ENCODE assay signal across 14 cellular contexts in the genomic region with DNA sequence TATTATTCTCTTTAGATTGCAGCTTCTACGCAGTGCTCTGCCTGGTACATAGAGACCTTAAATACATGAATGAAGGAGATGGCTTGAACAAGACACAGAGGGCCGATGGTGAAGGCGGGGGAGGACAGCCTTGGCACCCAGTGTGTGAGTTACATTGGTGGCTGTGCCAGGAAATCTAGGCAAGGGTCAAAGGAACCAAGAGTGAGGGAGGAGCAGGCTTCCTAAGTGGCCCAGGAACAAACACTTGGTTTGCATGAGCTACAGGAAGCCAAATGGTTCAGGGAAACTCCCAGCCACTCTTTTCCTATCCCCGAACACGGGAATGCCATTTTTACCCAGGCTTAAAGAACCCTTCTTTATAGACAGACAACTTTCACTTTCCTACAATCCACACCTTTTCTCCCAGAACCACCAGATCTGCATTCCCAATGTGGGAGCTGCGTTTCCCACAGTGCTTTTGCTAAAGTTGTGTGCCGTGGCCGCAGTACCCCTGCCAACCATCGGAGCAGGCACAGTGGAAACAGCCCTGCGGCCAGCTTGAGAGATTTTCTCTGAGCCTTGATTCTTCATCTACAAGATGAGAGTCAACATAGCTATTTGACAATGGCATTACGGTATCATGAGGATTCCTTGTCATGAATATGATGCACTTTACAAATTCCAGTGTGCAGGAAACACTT. TPM values are rescaled to one million over a fixed set of nuclear protein-coding genes. Genes with fewer than 3 reads are reported as not detected.
DNase-seq lines count a peak whose midpoint lies in the region; ATAC-seq, FAIRE-seq and TF ChIP-seq lines count a peak whose summit lies in the region.
"Had no signal": no experiment of that assay in that cellular context is flagged by ENCODE, and none has a peak within 500 bp of the region (broad histone marks: within the 10 kb centered on the region; RNA-seq: fewer than 3 reads in every experiment).

No MANE protein-coding gene starts in this region.

- H4K8ac ChIP-seq in neuronal stem cell (ENCODE audit: low read depth, low read length) = no peak overlapping the region

- H3K4me1 ChIP-seq in DND-41 (ENCODE audit: insufficient read depth, low read length) = no peaks in the 10 kb centered on the region
- H3K4me1 ChIP-seq in endodermal cell (ENCODE audit: control insufficient read depth, insufficient read depth, low read length) = peaks cover 4% of the 10 kb centered on the region
- peaks cover 0 to 3% of the 10 kb centered on the region in 2 donors for H3K4me1 ChIP-seq in neuronal stem cell (ENCODE audit: control insufficient read depth in 2 of 2, insufficient read depth in 1 of 2, low read depth in 1 of 2, low read length in 2 of 2)

- H3K9me3 ChIP-seq in DND-41 (ENCODE audit: insufficient read depth, low read length, severe bottlenecking) = no peaks in the 10 kb centered on the region
- H3K9me3 ChIP-seq in endodermal cell (ENCODE audit: control insufficient read depth, low read length) = no peaks in the 10 kb centered on the region
- H3K9me3 ChIP-seq in neuronal stem cell (replicated peaks in 1 of 2; ENCODE audit: control insufficient read depth in 2 of 2, insufficient read depth in 1 of 2, low read depth in 1 of 2, low read length in 2 of 2) = no peaks in the 10 kb centered on the region

- no peaks in the 10 kb centered on the region for H4K20me1 ChIP-seq in DND-41 (ENCODE audit: insufficient read depth, low read length)

- H2AFZ ChIP-seq in DND-41 (ENCODE audit: low read depth, low read length) = no peak overlapping the region
- peak overlapping the region; percentile 35 for H2AFZ ChIP-seq in neuronal stem cell (ENCODE audit: low read length)

- no peak overlapping the region for H2BK15ac ChIP-seq in neuronal stem cell (ENCODE audit: low read length)

- peaks cover 17% of the 10 kb centered on the region for H3K27me3 Mint-ChIP-seq in endodermal cell (ENCODE audit: insufficient read depth)
- peaks cover 15% of the 10 kb centered on the region for H3K27me3 Mint-ChIP-seq in activated T-cell treated with anti-CD3 and anti-CD28 coated beads, Interleukin-2, amount 50 U/mL, for 4 hours (ENCODE audit: low read depth)

- DNase-seq in DND-41 (no peak), HuH-7 (ENCODE audit: low spot score) (peak; percentile 43), endodermal cell (peak; percentile 85), neuronal stem cell (ENCODE audit: low spot score) (no peak), GM12892 (ENCODE audit: insufficient read length) (no peak)
- DNase-seq in activated CD8-positive, alpha-beta memory T cell treated with anti-CD3 and anti-CD28 coated beads, Interleukin-2, amount 50 U/mL, for 4 hours = no peak
- no peak for DNase-seq in activated T-cell treated with anti-CD3 and anti-CD28 coated beads, Interleukin-2, amount 50 U/mL, for 4 hours
- DNase-seq: activated naive CD8-positive, alpha-beta T cell treated with anti-CD3 and anti-CD28 coated beads, Interleukin-2, amount 10 ng/mL, durations not matched to agents 7 days and 5 days; effector memory CD8-positive, alpha-beta T cell; naive B cell; NCI-H187 had no signal

- H2AK5ac ChIP-seq in neuronal stem cell (ENCODE audit: low read depth, low read length) = no peak overlapping the region

- H3K79me2 ChIP-seq in DND-41 (ENCODE audit: insufficient read depth, low read length) = no peaks in the 10 kb centered on the region

- no peak overlapping the region for H2BK12ac ChIP-seq in neuronal stem cell (ENCODE audit: low read length)

- no peaks in the 10 kb centered on the region for H3K36me3 Mint-ChIP-seq in endodermal cell (ENCODE audit: low read depth)
- H3K36me3 Mint-ChIP-seq in activated T-cell treated with anti-CD3 and anti-CD28 coated beads, Interleukin-2, amount 50 U/mL, for 4 hours (ENCODE audit: insufficient read depth) = no peaks in the 10 kb centered on the region
- H3K36me3 Mint-ChIP-seq: activated naive CD8-positive, alpha-beta T cell treated with anti-CD3 and anti-CD28 coated beads, Interleukin-2, amount 10 ng/mL, durations not matched to agents 7 days and 5 days; naive B cell had no signal

- H3K36me3 ChIP-seq in DND-41 (ENCODE audit: insufficient read depth, low read length) (no peaks in the 10 kb centered on the region), endodermal cell (ENCODE audit: control insufficient read depth, insufficient read depth, low read length) (no peaks in the 10 kb centered on the region), neuronal stem cell (replicated peaks in 1 of 2; ENCODE audit: control insufficient read depth in 2 of 2, insufficient read depth in 2 of 2, low read length in 2 of 2) (no peaks in the 10 kb centered on the region)

- no peak overlapping the region for H3K4me3 ChIP-seq in DND-41 (ENCODE audit: low read depth in 1 of 2, low read length in 2 of 2)
- H3K4me3 ChIP-seq in endodermal cell (ENCODE audit: low read length) = no peak overlapping the region
- H3K4me3 ChIP-seq in neuronal stem cell (ENCODE audit: low read length in 2 of 2) = no peak overlapping the region

- TF ChIP-seq CTCF in DND-41 (IDR thresholded peaks at IDR 0.05; ENCODE audit: borderline replicate concordance, extremely low read depth, low read length, poor library complexity, severe bottlenecking) = peak; percentile 25
- peak; percentile 69 for TF ChIP-seq CTCF in endodermal cell (conservative IDR thresholded peaks at IDR 0.05)

- no peak overlapping the region for H3K14ac ChIP-seq in neuronal stem cell (ENCODE audit: low read length)

- no peak overlapping the region for H3K18ac ChIP-seq in neuronal stem cell (ENCODE audit: low read length)

- H3K79me1 ChIP-seq in neuronal stem cell (ENCODE audit: low read depth, low read length) = no peaks in the 10 kb centered on the region

- no peak overlapping the region for H3K23ac ChIP-seq in neuronal stem cell (ENCODE audit: low read depth, low read length, poor library complexity)

- WGBS in endodermal cell (ENCODE audit: insufficient coverage in 1 of 2, insufficient read length in 1 of 2), 2 experiments = 90 to 94% methylated on average over 9 to 11 of the region's 11 CpGs
- no CpG with 5 or more reads among the region's 11 CpGs for WGBS in neuronal stem cell (ENCODE audit: extremely low coverage in 2 of 2, insufficient read length in 2 of 2, insufficient replicate concordance in 1 of 2), 2 donors

- no peak overlapping the region for H3K4me2 ChIP-seq in DND-41 (ENCODE audit: insufficient read depth, low read length)
- H3K4me2 ChIP-seq in neuronal stem cell (ENCODE audit: insufficient read depth, low read length, poor library complexity, severe bottlenecking) = no peak overlapping the region

- H3K9me3 Mint-ChIP-seq in endodermal cell = no peaks in the 10 kb centered on the region
- no peaks in the 10 kb centered on the region for H3K9me3 Mint-ChIP-seq in activated T-cell treated with anti-CD3 and anti-CD28 coated beads, Interleukin-2, amount 50 U/mL, for 4 hours
- H3K9me3 Mint-ChIP-seq: activated naive CD8-positive, alpha-beta T cell treated with anti-CD3 and anti-CD28 coated beads, Interleukin-2, amount 10 ng/mL, durations not matched to agents 7 days and 5 days; effector memory CD8-positive, alpha-beta T cell; naive B cell; T-helper 1 cell treated with Interleukin-12 subunit alpha and Interleukin-12 subunit beta and Interleukin-4 antibody, amounts not matched to agents 30 μg/mL and 1 μg/mL, for 36 hours had no signal

- H3K9ac ChIP-seq in DND-41 (ENCODE audit: low read depth, low read length) (no peak overlapping the region), endodermal cell (ENCODE audit: extremely low read depth, low read length, poor library complexity, severe bottlenecking) (no peak overlapping the region), neuronal stem cell (ENCODE audit: low read depth, low read length, poor library complexity) (no peak overlapping the region)

- no peak overlapping the region for H3K4me3 Mint-ChIP-seq in endodermal cell
- H3K4me3 Mint-ChIP-seq in activated T-cell treated with anti-CD3 and anti-CD28 coated beads, Interleukin-2, amount 50 U/mL, for 4 hours = no peak overlapping the region
- H3K4me3 Mint-ChIP-seq: activated naive CD8-positive, alpha-beta T cell treated with anti-CD3 and anti-CD28 coated beads, Interleukin-2, amount 10 ng/mL, durations not matched to agents 7 days and 5 days; effector memory CD8-positive, alpha-beta T cell; naive B cell; T-helper 1 cell treated with Interleukin-12 subunit alpha and Interleukin-12 subunit beta and Interleukin-4 antibody, amounts not matched to agents 30 μg/mL and 1 μg/mL, for 36 hours had no signal

- H3K27me3 ChIP-seq in DND-41 (ENCODE audit: insufficient read depth, low read length, poor library complexity) (no peaks in the 10 kb centered on the region), endodermal cell (ENCODE audit: control insufficient read depth, insufficient read depth, low read length, poor library complexity, severe bottlenecking) (peaks cover 21% of the 10 kb centered on the region), neuronal stem cell (ENCODE audit: control insufficient read depth in 3 of 3, insufficient read depth in 3 of 3, low read depth in 1 of 3, low read length in 3 of 3) (no peaks in the 10 kb centered on the region)

- no peak for FAIRE-seq in GM12892 (lab: Jason Lieb, UNC)

- no peak overlapping the region for H3K27ac Mint-ChIP-seq in endodermal cell
- H3K27ac Mint-ChIP-seq: activated naive CD8-positive, alpha-beta T cell treated with anti-CD3 and anti-CD28 coated beads, Interleukin-2, amount 10 ng/mL, durations not matched to agents 7 days and 5 days; effector memory CD8-positive, alpha-beta T cell; naive B cell; T-helper 1 cell treated with Interleukin-12 subunit alpha and Interleukin-12 subunit beta and Interleukin-4 antibody, amounts not matched to agents 30 μg/mL and 1 μg/mL, for 36 hours had no signal

- no peak for ATAC-seq in DND-41 (ENCODE audit: insufficient read depth, low read depth)
- no peak for ATAC-seq in GM18498 (IDR thresholded peaks at IDR 0.05; ENCODE audit: unreplicated experiment)
- no peak for ATAC-seq in activated T-cell treated with anti-CD3 and anti-CD28 coated beads, Interleukin-2, amount 50 U/mL, for 4 hours
- ATAC-seq: effector memory CD8-positive, alpha-beta T cell had no signal

- no peak overlapping the region for H3K4ac ChIP-seq in neuronal stem cell (ENCODE audit: low read length)

- no peak overlapping the region for H2BK120ac ChIP-seq in neuronal stem cell (ENCODE audit: low read depth, low read length)

- peaks cover 23% of the 10 kb centered on the region for H3K4me1 Mint-ChIP-seq in endodermal cell
- no peaks in the 10 kb centered on the region for H3K4me1 Mint-ChIP-seq in activated T-cell treated with anti-CD3 and anti-CD28 coated beads, Interleukin-2, amount 50 U/mL, for 4 hours (ENCODE audit: low read depth)
- H3K4me1 Mint-ChIP-seq: activated naive CD8-positive, alpha-beta T cell treated with anti-CD3 and anti-CD28 coated beads, Interleukin-2, amount 10 ng/mL, durations not matched to agents 7 days and 5 days had no signal

- no peak for TF ChIP-seq POLR2A in GM12892 (IDR thresholded peaks at IDR 0.05; ENCODE audit: low read depth, low read length)

- no peak overlapping the region for H2BK5ac ChIP-seq in neuronal stem cell (ENCODE audit: low read length)

- no peak overlapping the region for H3K27ac ChIP-seq in DND-41 (ENCODE audit: low read length)
- H3K27ac ChIP-seq in endodermal cell (ENCODE audit: low read depth, low read length) = no peak overlapping the region
- H3K27ac ChIP-seq in neuronal stem cell (replicated peaks; ENCODE audit: low read length) = no peak overlapping the region

- no peak overlapping the region for H4K91ac ChIP-seq in neuronal stem cell (ENCODE audit: low read depth, low read length, poor library complexity)

RNA-seq across cellular contexts. Expression of gene CLEC20A, which starts 3.5 kb away (rescaled TPM):
- total RNA-seq in endodermal cell = 1 to 10 TPM in 1 of 2 donors, under 1 TPM in 1; 0.33 to 1.5 TPM
- not detected for polyA plus RNA-seq in endodermal cell (2013, experiment 1 of 2)
- polyA plus RNA-seq in endodermal cell (2013, experiment 2 of 2) = not detected
- not detected for polyA plus RNA-seq in neuronal stem cell (2013, experiment 1 of 2)
- polyA plus RNA-seq in neuronal stem cell (2013, experiment 2 of 2) = not detected
- not detected for polyA plus RNA-seq in GM12892 (2012; ENCODE audit: missing spikeins)
- total RNA-seq in activated T-cell treated with anti-CD3 and anti-CD28 coated beads, Interleukin-2, amount 50 U/mL, for 4 hours = not detected
- total RNA-seq: activated naive CD8-positive, alpha-beta T cell treated with anti-CD3 and anti-CD28 coated beads, Interleukin-2, amount 10 ng/mL, durations not matched to agents 7 days and 5 days; HT1080 had no signal

RNA-seq across cellular contexts. Expression of gene TEX35, which starts 12.7 kb away (rescaled TPM):
- total RNA-seq in endodermal cell = not detected
- polyA plus RNA-seq in endodermal cell (2013, experiment 1 of 2) = not detected
- polyA plus RNA-seq in endodermal cell (2013, experiment 2 of 2) = not detected
- polyA plus RNA-seq in neuronal stem cell (2013, experiment 1 of 2) = not detected
- polyA plus RNA-seq in neuronal stem cell (2013, experiment 2 of 2) = not detected
- not detected for polyA plus RNA-seq in GM12892 (2012; ENCODE audit: missing spikeins)
- total RNA-seq in activated T-cell treated with anti-CD3 and anti-CD28 coated beads, Interleukin-2, amount 50 U/mL, for 4 hours = not detected
- total RNA-seq: activated naive CD8-positive, alpha-beta T cell treated with anti-CD3 and anti-CD28 coated beads, Interleukin-2, amount 10 ng/mL, durations not matched to agents 7 days and 5 days; HT1080 had no signal

Comparison
In these comparisons a context has a peak if more than half of its experiments do, and no peak if none do; other contexts are left out.
1. DNase-seq: peak in HuH-7 (single experiment) and endodermal cell (single experiment); none in DND-41 (single experiment), neuronal stem cell (single experiment), GM12892 (single experiment), activated CD8-positive, alpha-beta memory T cell treated with anti-CD3 and anti-CD28 coated beads, Interleukin-2, amount 50 U/mL, for 4 hours (single experiment) and activated T-cell treated with anti-CD3 and anti-CD28 coated beads, Interleukin-2, amount 50 U/mL, for 4 hours (single experiment).